Comparison of ENCODE assay signal across 17 cellular contexts in the genomic region with DNA sequence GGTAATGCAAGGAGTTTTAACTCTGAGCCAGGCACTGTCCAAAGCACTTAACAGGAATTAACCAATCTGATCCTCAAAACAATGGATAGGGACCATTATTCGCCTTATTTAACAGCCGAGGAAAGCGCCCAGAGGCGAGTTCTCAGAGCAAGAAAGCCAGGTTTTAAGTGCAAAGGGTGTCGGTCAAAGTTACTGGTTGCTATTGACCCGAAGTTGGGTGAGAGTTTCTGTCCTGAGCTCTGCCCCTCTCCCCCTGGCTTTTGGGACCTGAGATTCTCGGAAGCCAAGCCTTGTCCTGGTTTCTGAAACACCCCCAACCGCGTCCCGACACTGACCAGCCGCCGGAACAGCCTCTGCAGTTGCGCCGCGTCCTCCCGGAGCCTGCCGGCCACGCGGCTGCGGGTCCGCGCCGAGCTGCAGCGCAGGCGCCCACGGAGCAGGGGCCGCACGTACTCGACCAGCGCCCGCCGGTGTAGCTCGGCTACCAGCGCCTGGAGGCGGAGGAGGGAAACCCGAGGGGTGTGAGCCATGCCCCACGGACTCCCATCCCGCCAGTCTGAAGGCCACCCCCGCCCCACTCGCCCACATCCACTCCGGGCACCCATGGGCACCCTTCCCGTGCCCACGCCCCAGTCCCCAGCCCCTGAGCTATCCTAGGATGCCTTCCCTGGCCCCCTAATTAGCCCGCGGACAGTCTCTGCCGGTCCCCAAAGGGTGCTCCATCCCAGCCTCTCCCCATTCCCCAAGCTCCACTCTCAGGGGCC. TPM values are rescaled to one million over a fixed set of nuclear protein-coding genes. Genes with fewer than 3 reads are reported as not detected.
DNase-seq lines count a peak whose midpoint lies in the region; FAIRE-seq and TF ChIP-seq lines count a peak whose summit lies in the region.
"Had no signal": no experiment of that assay in that cellular context is flagged by ENCODE, and none has a peak within 500 bp of the region (broad histone marks: within the 10 kb centered on the region; RNA-seq: fewer than 3 reads in every experiment).

No MANE protein-coding gene starts in this region.

- H3K4me2 ChIP-seq in H1 (ENCODE audit: insufficient read depth in 1 of 2, low read depth in 2 of 2, low read length in 2 of 2) = peak overlapping the region; percentile 82 to 94
- peak overlapping the region; percentile 46 for H3K4me2 ChIP-seq in mesendoderm (ENCODE audit: low read length)

- H2AK5ac ChIP-seq in H1 (ENCODE audit: low read depth, low read length) = no peak overlapping the region
- no peak overlapping the region for H2AK5ac ChIP-seq in mesendoderm (ENCODE audit: low read length)

- H3K79me1 ChIP-seq in H1 (ENCODE audit: low read depth, low read length) (no peaks in the 10 kb centered on the region), mesendoderm (ENCODE audit: low read length) (no peaks in the 10 kb centered on the region)

- no peak overlapping the region for H3K23ac ChIP-seq in H1 (ENCODE audit: insufficient read length)
- peak overlapping the region; percentile 15 for H3K23ac ChIP-seq in mesendoderm (ENCODE audit: low read length)

- H3K9me3 ChIP-seq in left ventricle myocardium inferior (replicated peaks) (no peaks in the 10 kb centered on the region), H1 (ENCODE audit: insufficient read depth in 2 of 2, low read depth in 1 of 2, low read length in 1 of 2) (no peaks in the 10 kb centered on the region; a peak in 1 of 4 replicates), stomach (no peaks in the 10 kb centered on the region), transverse colon (no peaks in the 10 kb centered on the region)
- H3K9me3 ChIP-seq: psoas muscle had no signal

- peak overlapping the region; percentile 33 for H3K4me3 ChIP-seq in left ventricle myocardium inferior
- peak overlapping the region; percentile 34 to 64 (median 39) for H3K4me3 ChIP-seq in H1 (ENCODE audit: extremely low read depth in 1 of 4, insufficient read depth in 2 of 4, low read depth in 3 of 4, low read length in 4 of 4)
- no peak overlapping the region for H3K4me3 ChIP-seq in mesendoderm (ENCODE audit: low read length)
- no peak overlapping the region for H3K4me3 ChIP-seq in stomach
- H3K4me3 ChIP-seq in transverse colon = no peak overlapping the region
- H3K4me3 ChIP-seq: psoas muscle had no signal

- no peak overlapping the region for H3K14ac ChIP-seq in H1 (ENCODE audit: insufficient read length)

- H2BK120ac ChIP-seq in H1 (replicated peaks; ENCODE audit: low read depth, low read length) = no peak overlapping the region
- no peak overlapping the region for H2BK120ac ChIP-seq in mesendoderm (ENCODE audit: low read depth, low read length)

- POLR2A ChIA-PET in H1 (lab: Charles Lee; ENCODE audit: partially characterized antibody) = interaction anchor here (0.9 to 1.8 kb wide), 4 partner anchors 17 to 53 kb away, joined by 3 to 8 read pairs (median 6); no protein-coding TSS in a partner anchor

- H4K20me1 ChIP-seq in H1 (replicated peaks in 1 of 2; ENCODE audit: control insufficient read depth in 1 of 2, insufficient read depth in 2 of 2, low read length in 2 of 2) = no peaks in the 10 kb centered on the region

- H3K9ac ChIP-seq in H1 (replicated peaks in 1 of 4; ENCODE audit: extremely low read depth in 1 of 4, low read depth in 3 of 4, low read length in 3 of 4) (no peak overlapping the region; a peak in 1 of 7 replicates), mesendoderm (ENCODE audit: low read length) (peak overlapping the region; percentile 29)

- H3K23me2 ChIP-seq in H1 (ENCODE audit: low read depth, low read length) = peaks cover 17% of the 10 kb centered on the region; the same call in 1 of the 2 replicates

- H3K36me3 ChIP-seq in left ventricle myocardium inferior (no peaks in the 10 kb centered on the region), H1 (ENCODE audit: control insufficient read depth in 2 of 4, insufficient read depth in 4 of 4, low read length in 3 of 4) (no peaks in the 10 kb centered on the region; a peak in 1 of 8 replicates), mesendoderm (ENCODE audit: control insufficient read depth, insufficient read depth, low read length) (no peaks in the 10 kb centered on the region), stomach (no peaks in the 10 kb centered on the region), transverse colon (no peaks in the 10 kb centered on the region)

- H3K56ac ChIP-seq in H1 (replicated peaks; ENCODE audit: insufficient read length, low read depth, low read length) (peak overlapping the region; percentile 16), mesendoderm (ENCODE audit: low read length) (peak overlapping the region; percentile 79)

- H3K27ac ChIP-seq in left ventricle myocardium inferior (replicated peaks) (no peak overlapping the region), H1 (ENCODE audit: low read depth, low read length) (no peak overlapping the region), mesendoderm (ENCODE audit: low read depth, low read length) (no peak overlapping the region), stomach (no peak overlapping the region), transverse colon (no peak overlapping the region)
- H3K27ac ChIP-seq: epithelial cell of prostate, psoas muscle had no signal

- no peak overlapping the region for H4K91ac ChIP-seq in H1 (replicated peaks; ENCODE audit: insufficient read length, low read length)

- H2AFZ ChIP-seq in H1 (ENCODE audit: low read length) = 0 out of 2 replicates have a peak overlapping the region, but pooled peaks have one; percentile 3

- CTCF ChIA-PET in H1 (lab: Charles Lee; ENCODE audit: partially characterized antibody) = interaction anchor here (0.6 to 3.5 kb wide), 8 partner anchors 11 to 90 kb away, joined by 3 to 14 read pairs (median 4); no protein-coding TSS in a partner anchor

- H4K8ac ChIP-seq in H1 (ENCODE audit: extremely low read depth, insufficient read depth, low read length) (no peak overlapping the region; the same call in 1 of the 2 replicates), mesendoderm (ENCODE audit: low read depth, low read length) (no peak overlapping the region)

- H2BK12ac ChIP-seq in H1 (ENCODE audit: low read depth, low read length) = peak overlapping the region; percentile 43; the same call in 1 of the 2 replicates

- TF ChIP-seq POLR2A in H1 (IDR thresholded peaks at IDR 0.05; ENCODE audit: control extremely low read depth in 1 of 2, low read depth in 2 of 2, low read length in 2 of 2) (no peak), stomach (IDR thresholded peaks at IDR 0.05) (no peak), transverse colon (IDR thresholded peaks at IDR 0.05) (no peak)

- no peaks in the 10 kb centered on the region for H3K36me3 Mint-ChIP-seq in type B pancreatic cell

- peak overlapping the region; percentile 72; the same call in 1 of the 2 replicates for H2BK15ac ChIP-seq in H1 (ENCODE audit: low read length)
- H2BK15ac ChIP-seq in mesendoderm (replicated peaks; ENCODE audit: low read depth) = no peak overlapping the region

- intact Hi-C loops in left ventricle myocardium inferior (cut with micrococcal nuclease) = no loop called here
- intact Hi-C loops in cardiac septum (cut with DNase I) = no loop called here
- intact Hi-C loops in stomach (cut with DNase I; ENCODE audit: low total_unique reads) = no loop called here
- intact Hi-C loops in transverse colon (cut with DNase I; ENCODE audit: low total_unique reads) = no loop called here

- H3K4me1 ChIP-seq in left ventricle myocardium inferior (peaks cover 27% of the 10 kb centered on the region), H1 (replicated peaks in 1 of 4; ENCODE audit: control insufficient read depth in 3 of 4, insufficient read depth in 4 of 4, low read length in 3 of 4) (peaks cover 0 to 13% (median 8%) of the 10 kb centered on the region in 4 experiments; a peak in 5 of 7 replicates), mesendoderm (ENCODE audit: control insufficient read depth, low read depth, low read length) (no peaks in the 10 kb centered on the region), stomach (peaks cover 0 to 25% (median 17%) of the 10 kb centered on the region in 4 donors), transverse colon (peaks cover 0 to 3% (median 0%) of the 10 kb centered on the region in 4 donors)
- H3K4me1 ChIP-seq: psoas muscle had no signal

- no peak for TF ChIP-seq CTCF in left ventricle myocardium inferior (IDR thresholded peaks at IDR 0.05; ENCODE audit: borderline replicate concordance)
- no peak for TF ChIP-seq CTCF in H1 (IDR thresholded peaks at IDR 0.05; ENCODE audit: control extremely low read depth in 1 of 3, insufficient read depth in 1 of 3, low read depth in 1 of 3, low read length in 3 of 3)
- TF ChIP-seq CTCF in type B pancreatic cell (conservative IDR thresholded peaks at IDR 0.05) = no peak
- TF ChIP-seq CTCF in stomach (IDR thresholded peaks at IDR 0.05) = no peak
- TF ChIP-seq CTCF in transverse colon (IDR thresholded peaks at IDR 0.05) = no peak

- no peak for TF ChIP-seq EP300 in H1 (IDR thresholded peaks at IDR 0.05; ENCODE audit: borderline replicate concordance in 1 of 2, low read depth in 2 of 2, low read length in 2 of 2)
- TF ChIP-seq EP300 in stomach (IDR thresholded peaks at IDR 0.05) = no peak
- no peak for TF ChIP-seq EP300 in transverse colon (IDR thresholded peaks at IDR 0.05; ENCODE audit: low read depth)

- H3K27me3 ChIP-seq in left ventricle myocardium inferior (ENCODE audit: low read depth) (peaks cover 63% of the 10 kb centered on the region), H1 (replicated peaks in 1 of 4; ENCODE audit: control insufficient read depth in 3 of 4, extremely low read depth in 1 of 4, insufficient read depth in 3 of 4, low read length in 3 of 4) (peaks cover 14 to 44% (median 37%) of the 10 kb centered on the region in 4 experiments), mesendoderm (ENCODE audit: insufficient read depth, low read length, poor library complexity) (peaks cover 23% of the 10 kb centered on the region), stomach (peaks cover 0 to 82% (median 12%) of the 10 kb centered on the region in 3 donors), transverse colon (peaks cover 74% of the 10 kb centered on the region)

- TF ChIP-seq RAD21 in H1 (IDR thresholded peaks at IDR 0.05 in 1 of 2, conservative IDR thresholded peaks at IDR 0.05 in 1 of 2; ENCODE audit: low read depth in 2 of 2, low read length in 2 of 2) = no peak

- WGBS in H1 (ENCODE audit: extremely low coverage in 1 of 2, insufficient coverage in 1 of 2, insufficient read length in 1 of 2, insufficient replicate concordance in 2 of 2, low coverage in 1 of 2, low lambda C conversion rate in 2 of 2, missing lambda C conversion rate in 1 of 2), 2 experiments = 5% methylated on average over 44 of the region's 46 CpGs; no CpG with 5 or more reads in 1 of the 2 experiments
- WGBS in mesendoderm (ENCODE audit: extremely low coverage, insufficient coverage, low lambda C conversion rate) = no CpG with 5 or more reads among the region's 46 CpGs
- 23 to 40% (median 28%) methylated on average over 21 to 46 of the region's 46 CpGs for WGBS in stomach, 5 donors
- WGBS in transverse colon (ENCODE audit: low coverage in 1 of 2), 2 donors = 23 to 44% methylated on average over 5 to 36 of the region's 46 CpGs

- in situ Hi-C loops in transverse colon (cut with MboI; ENCODE audit: low pct_ligation_motif_present in 1 of 4, low pct_unique_long_range_greater_than_20kb in 1 of 4, low sequenced_read_pairs in 3 of 4) = no loop called here

- H3K4ac ChIP-seq in H1 (replicated peaks; ENCODE audit: insufficient read length, low read depth, low read length) (no peak overlapping the region), mesendoderm (ENCODE audit: low read depth, low read length) (no peak overlapping the region)

- peak overlapping the region; percentile 71; the same call in 1 of the 2 replicates for H3K18ac ChIP-seq in H1 (ENCODE audit: extremely low read depth, low read length)
- no peak overlapping the region for H3K18ac ChIP-seq in mesendoderm (ENCODE audit: low read length)

- no peak overlapping the region for H3K27ac Mint-ChIP-seq in type B pancreatic cell
- H3K27ac Mint-ChIP-seq: activated CD4-positive, alpha-beta T cell treated with anti-CD3 and anti-CD28 coated beads for 36 hours had no signal

- H3K27me3 Mint-ChIP-seq in type B pancreatic cell = peaks cover 74% of the 10 kb centered on the region

- H3K9me3 Mint-ChIP-seq in type B pancreatic cell = no peaks in the 10 kb centered on the region

- H3K4me3 Mint-ChIP-seq in type B pancreatic cell = peak overlapping the region; percentile 41
- H3K4me3 Mint-ChIP-seq: activated CD4-positive, alpha-beta T cell treated with anti-CD3 and anti-CD28 coated beads for 36 hours had no signal

- no peak for FAIRE-seq in H1 (lab: Jason Lieb, UNC)
- FAIRE-seq: colon had no signal

- no peak overlapping the region for H4K5ac ChIP-seq in H1 (ENCODE audit: insufficient read length, low read depth, low read length)
- H4K5ac ChIP-seq in mesendoderm (ENCODE audit: low read length) = no peak overlapping the region

- H3K79me2 ChIP-seq in H1 (ENCODE audit: control insufficient read depth in 1 of 2, insufficient read depth in 2 of 2, low read length in 2 of 2) (no peaks in the 10 kb centered on the region), mesendoderm (ENCODE audit: control insufficient read depth, insufficient read depth, low read length) (no peaks in the 10 kb centered on the region)

- DNase-seq in left ventricle myocardium inferior (no peak), cardiac septum (ENCODE audit: low spot score) (no peak), H1 (ENCODE audit: low read depth in 1 of 2, low spot score in 2 of 2) (peak in 1 of 2 experiments; percentile 58), mesendoderm (no peak), type B pancreatic cell (ENCODE audit: extremely low spot score, unreplicated experiment) (no peak), stomach (no peak), transverse colon (no peak)
- no peak for DNase-seq in stimulated activated CD4-positive, alpha-beta T cell treated with anti-CD3 and anti-CD28 coated beads, Interleukin-2, amount 100 ng/mL, for 48 hours
- DNase-seq: activated CD4-positive, alpha-beta T cell treated with anti-CD3 and anti-CD28 coated beads for 36 hours; activated CD8-positive, alpha-beta memory T cell treated with anti-CD3 and anti-CD28 coated beads, Interleukin-2, amount 50 U/mL, for 4 hours; anterior cingulate cortex; NCI-H1105 treated with DMSO at 0.1 percent for 48 hours; NCI-H345; psoas muscle had no signal

- H3K4me1 Mint-ChIP-seq in type B pancreatic cell (ENCODE audit: unreplicated experiment) = peaks cover 23% of the 10 kb centered on the region

- H2BK20ac ChIP-seq in H1 (ENCODE audit: low read length) = no peak overlapping the region

- H2BK5ac ChIP-seq in H1 (ENCODE audit: low read depth, low read length) (no peak overlapping the region), mesendoderm (ENCODE audit: low read length) (no peak overlapping the region)

RNA-seq across cellular contexts. Expression of gene EXOC3L2, which starts 27.8 kb away (rescaled TPM):
- total RNA-seq in left ventricle myocardium inferior = 1.8 TPM
- total RNA-seq in cardiac septum = 1.7 TPM
- 1.5 and 1.6 TPM in 2 replicates for total RNA-seq in H1 (2021; fragmentation: NEBNext Ultra II Directional; extraction: Animal tissue kit (Norgen Biotek cat#: 25700))
- polyA plus RNA-seq in H1 (2011; rRNA removed) = 1.4 and 3.4 TPM in 2 replicates
- polyA plus RNA-seq in H1 (2011; cell fraction: cytosol; rRNA removed) = 1.2 TPM
- 2.1 TPM for polyA plus RNA-seq in H1 (2011; cell fraction: nucleus; rRNA removed)
- 0.57 to 1.4 TPM (median 1.0 TPM) in 4 replicates for polyA plus RNA-seq in H1 (2012, experiment 1 of 2)
- 0.75 TPM for polyA plus RNA-seq in H1 (2012, experiment 2 of 2)
- polyA plus RNA-seq in H1 (2013, experiment 1 of 2) = 1.5 TPM
- polyA plus RNA-seq in H1 (2013, experiment 2 of 2) = 1.8 TPM
- polyA minus RNA-seq in H1 (2011; rRNA and poly(A)+ RNA removed) = 0.16 and 0.27 TPM in 2 replicates
- polyA minus RNA-seq in H1 (2011; cell fraction: cytosol; rRNA and poly(A)+ RNA removed) = 0.88 TPM
- 0.70 TPM for polyA minus RNA-seq in H1 (2011; cell fraction: nucleus; rRNA and poly(A)+ RNA removed)
- 0.37 TPM for polyA plus RNA-seq in mesendoderm (2013, experiment 1 of 2)
- polyA plus RNA-seq in mesendoderm (2013, experiment 2 of 2) = 0.36 TPM
- 0.60 TPM in 1 of 2 replicates, not detected in the other for total RNA-seq in type B pancreatic cell (ENCODE audit: low replicate concordance)
- total RNA-seq in stomach = 10 to 100 TPM in 1 of 5 donors, 1 to 10 TPM in 1, under 1 TPM in 2, not detected in 1; 0.72 to 20.6 (median 1.0) TPM
- polyA plus RNA-seq in stomach = 1 to 10 TPM; 1.1 to 2.9 (median 1.9) TPM
- total RNA-seq in transverse colon = 1 to 10 TPM in 2 of 4 donors, under 1 TPM in 1, not detected in 1; 0.68 to 7.0 (median 1.1) TPM
- total RNA-seq: activated CD4-positive, alpha-beta T cell treated with anti-CD3 and anti-CD28 coated beads for 36 hours; SK-MEL-5 had no signal

RNA-seq across cellular contexts. Expression of gene MARK4, which starts 33.7 kb away (rescaled TPM):
- total RNA-seq in left ventricle myocardium inferior (26.5 TPM), cardiac septum (36.6 TPM), type B pancreatic cell (ENCODE audit: low replicate concordance) (38.8 and 47.3 TPM in 2 replicates), stomach (100 to 1,000 TPM in 1 of 5 donors, 10 to 100 TPM in 3, 1 to 10 TPM in 1; 8.8 to 120 (median 21.8) TPM), transverse colon (10 to 100 TPM; 11.0 to 40.8 (median 13.2) TPM)
- 46.8 and 49.8 TPM in 2 replicates for total RNA-seq in H1 (2021; fragmentation: NEBNext Ultra II Directional; extraction: Animal tissue kit (Norgen Biotek cat#: 25700))
- polyA plus RNA-seq in H1 (2011; rRNA removed) (12.3 and 22.4 TPM in 2 replicates), stomach (10 to 100 TPM; 12.6 to 16.2 (median 14.6) TPM)
- 11.8 TPM for polyA plus RNA-seq in H1 (2011; cell fraction: cytosol; rRNA removed)
- polyA plus RNA-seq in H1 (2011; cell fraction: nucleus; rRNA removed) = 25.0 TPM
- 37.1 to 48.7 TPM (median 42.2 TPM) in 4 replicates for polyA plus RNA-seq in H1 (2012, experiment 1 of 2)
- polyA plus RNA-seq in H1 (2012, experiment 2 of 2) = 29.4 TPM
- 22.0 TPM for polyA plus RNA-seq in H1 (2013, experiment 1 of 2)
- polyA plus RNA-seq in H1 (2013, experiment 2 of 2) = 21.6 TPM
- 27.3 and 30.2 TPM in 2 replicates for polyA minus RNA-seq in H1 (2011; rRNA and poly(A)+ RNA removed)
- polyA minus RNA-seq in H1 (2011; cell fraction: cytosol; rRNA and poly(A)+ RNA removed) = 26.7 TPM
- 19.4 TPM for polyA minus RNA-seq in H1 (2011; cell fraction: nucleus; rRNA and poly(A)+ RNA removed)
- polyA plus RNA-seq in mesendoderm (2013, experiment 1 of 2) = 14.0 TPM
- polyA plus RNA-seq in mesendoderm (2013, experiment 2 of 2) = 13.7 TPM

RNA-seq across cellular contexts. Expression of gene BLOC1S3, which starts 38.8 kb away (rescaled TPM):
- total RNA-seq in left ventricle myocardium inferior (3.5 TPM), cardiac septum (5.0 TPM), type B pancreatic cell (ENCODE audit: low replicate concordance) (9.2 and 10.2 TPM in 2 replicates), stomach (10 to 100 TPM in 2 of 5 donors, 1 to 10 TPM in 3; 3.1 to 71.0 (median 8.3) TPM), transverse colon (10 to 100 TPM in 1 of 4 donors, 1 to 10 TPM in 3; 5.0 to 10.3 (median 9.2) TPM)
- 6.0 and 8.0 TPM in 2 replicates for total RNA-seq in H1 (2021; fragmentation: NEBNext Ultra II Directional; extraction: Animal tissue kit (Norgen Biotek cat#: 25700))
- polyA plus RNA-seq in H1 (2011; rRNA removed) (6.1 and 7.6 TPM in 2 replicates), stomach (1 to 10 TPM; 3.5 to 7.5 (median 4.3) TPM)
- 3.2 TPM for polyA plus RNA-seq in H1 (2011; cell fraction: cytosol; rRNA removed)
- polyA plus RNA-seq in H1 (2011; cell fraction: nucleus; rRNA removed) = 5.1 TPM
- polyA plus RNA-seq in H1 (2012, experiment 1 of 2) = 4.5 to 6.2 TPM (median 5.0 TPM) in 4 replicates
- polyA plus RNA-seq in H1 (2012, experiment 2 of 2) = 3.8 TPM
- polyA plus RNA-seq in H1 (2013, experiment 1 of 2) = 5.2 TPM
- 6.0 TPM for polyA plus RNA-seq in H1 (2013, experiment 2 of 2)
- 4.8 and 6.4 TPM in 2 replicates for polyA minus RNA-seq in H1 (2011; rRNA and poly(A)+ RNA removed)
- polyA minus RNA-seq in H1 (2011; cell fraction: cytosol; rRNA and poly(A)+ RNA removed) = 4.0 TPM
- 8.1 TPM for polyA minus RNA-seq in H1 (2011; cell fraction: nucleus; rRNA and poly(A)+ RNA removed)
- polyA plus RNA-seq in mesendoderm (2013, experiment 1 of 2) = 2.1 TPM
- 2.2 TPM for polyA plus RNA-seq in mesendoderm (2013, experiment 2 of 2)

RNA-seq across cellular contexts. Expression of gene TRAPPC6A, which starts 39.3 kb away (rescaled TPM):
- total RNA-seq in left ventricle myocardium inferior (15.8 TPM), cardiac septum (19.9 TPM), type B pancreatic cell (ENCODE audit: low replicate concordance) (36.7 and 41.3 TPM in 2 replicates), stomach (10 to 100 TPM in 3 of 5 donors, 1 to 10 TPM in 1, not detected in 1; 8.7 to 40.7 (median 27.8) TPM), transverse colon (10 to 100 TPM in 3 of 4 donors, not detected in 1; 15.7 to 51.2 (median 29.7) TPM)
- 30.5 and 31.8 TPM in 2 replicates for total RNA-seq in H1 (2021; fragmentation: NEBNext Ultra II Directional; extraction: Animal tissue kit (Norgen Biotek cat#: 25700))
- polyA plus RNA-seq in H1 (2011; rRNA removed) (130 and 144 TPM in 2 replicates), stomach (10 to 100 TPM; 53.5 to 59.4 (median 58.1) TPM)
- polyA plus RNA-seq in H1 (2011; cell fraction: cytosol; rRNA removed) = 127 TPM
- 71.3 TPM for polyA plus RNA-seq in H1 (2011; cell fraction: nucleus; rRNA removed)
- polyA plus RNA-seq in H1 (2012, experiment 1 of 2) = 38.7 to 84.3 TPM (median 76.0 TPM) in 4 replicates
- polyA plus RNA-seq in H1 (2012, experiment 2 of 2) = 102 TPM
- 35.8 TPM for polyA plus RNA-seq in H1 (2013, experiment 1 of 2)
- polyA plus RNA-seq in H1 (2013, experiment 2 of 2) = 35.4 TPM
- 9.3 and 13.3 TPM in 2 replicates for polyA minus RNA-seq in H1 (2011; rRNA and poly(A)+ RNA removed)
- 17.0 TPM for polyA minus RNA-seq in H1 (2011; cell fraction: cytosol; rRNA and poly(A)+ RNA removed)
- polyA minus RNA-seq in H1 (2011; cell fraction: nucleus; rRNA and poly(A)+ RNA removed) = 10.3 TPM
- polyA plus RNA-seq in mesendoderm (2013, experiment 1 of 2) = 17.1 TPM
- 16.6 TPM for polyA plus RNA-seq in mesendoderm (2013, experiment 2 of 2)

RNA-seq across cellular contexts. Expression of gene NKPD1, which starts 56.6 kb away (rescaled TPM):
- total RNA-seq in left ventricle myocardium inferior (0.05 TPM), cardiac septum (not detected), type B pancreatic cell (ENCODE audit: low replicate concordance) (0.56 and 1.3 TPM in 2 replicates), stomach (not detected), transverse colon (1 to 10 TPM in 1 of 4 donors, under 1 TPM in 1, not detected in 2; 0.32 to 1.5 TPM)
- total RNA-seq in H1 (2021; fragmentation: NEBNext Ultra II Directional; extraction: Animal tissue kit (Norgen Biotek cat#: 25700)) = 0.38 and 0.39 TPM in 2 replicates
- polyA plus RNA-seq in H1 (2011; rRNA removed) (0.30 and 0.55 TPM in 2 replicates), stomach (under 1 TPM in 1 of 3 donors, not detected in 2; 0.20 TPM)
- 0.69 TPM for polyA plus RNA-seq in H1 (2011; cell fraction: cytosol; rRNA removed)
- 0.73 TPM for polyA plus RNA-seq in H1 (2011; cell fraction: nucleus; rRNA removed)
- 0.22 to 0.24 TPM (median 0.23 TPM) in 3 of 4 replicates, not detected in the other for polyA plus RNA-seq in H1 (2012, experiment 1 of 2)
- polyA plus RNA-seq in H1 (2012, experiment 2 of 2) = 0.20 TPM
- polyA plus RNA-seq in H1 (2013, experiment 1 of 2) = 0.22 TPM
- 0.26 TPM for polyA plus RNA-seq in H1 (2013, experiment 2 of 2)
- 0.22 and 0.32 TPM in 2 replicates for polyA minus RNA-seq in H1 (2011; rRNA and poly(A)+ RNA removed)
- polyA minus RNA-seq in H1 (2011; cell fraction: cytosol; rRNA and poly(A)+ RNA removed) = not detected
- 0.80 TPM for polyA minus RNA-seq in H1 (2011; cell fraction: nucleus; rRNA and poly(A)+ RNA removed)
- 0.01 TPM for polyA plus RNA-seq in mesendoderm (2013, experiment 1 of 2)
- 0.03 TPM for polyA plus RNA-seq in mesendoderm (2013, experiment 2 of 2)

Comparison
In these comparisons a context has a peak if more than half of its experiments do, and no peak if none do; other contexts are left out.
1. H3K4me3 ChIP-seq: peak in left ventricle myocardium inferior (single experiment) and H1 (4 of 4); none in mesendoderm (single experiment), stomach (0 of 4) and transverse colon (0 of 4).